In the genomic region with DNA sequence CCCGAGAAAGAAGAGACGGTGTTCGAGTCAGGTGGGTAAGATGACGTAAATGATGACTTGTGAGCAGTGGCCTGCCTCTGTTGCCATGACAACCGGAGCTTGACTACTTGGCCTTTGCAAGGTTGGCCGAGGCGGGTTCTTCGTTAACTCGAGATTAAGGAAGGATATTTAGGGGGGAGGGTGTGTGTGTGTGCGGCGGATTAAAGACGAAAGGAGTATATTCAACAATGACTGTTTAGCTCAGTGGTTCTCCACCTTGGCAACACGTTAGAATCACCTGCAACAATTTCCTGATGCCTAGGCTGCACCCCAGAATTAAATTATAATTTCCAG, we compare ENCODE assay signal across 8 cellular contexts. TPM values are rescaled to one million over a fixed set of nuclear protein-coding genes. Genes with fewer than 3 reads are reported as not detected.
DNase-seq lines count a peak whose midpoint lies in the region; ATAC-seq, FAIRE-seq and TF ChIP-seq lines count a peak whose summit lies in the region.

No MANE protein-coding gene starts in this region.

- ATAC-seq in HG03045 (IDR thresholded peaks at IDR 0.05; ENCODE audit: unreplicated experiment): peak; percentile 50

- peak; percentile 48 for DNase-seq in GM12892 (ENCODE audit: insufficient read length)
- DNase-seq in NCI-H748 (lab: John Stamatoyannopoulos, UW; ENCODE audit: unreplicated experiment): peak; percentile 94
- peak; percentile 69 for DNase-seq in activated CD8-positive, alpha-beta memory T cell treated with anti-CD3 and anti-CD28 coated beads, Interleukin-2, amount 50 U/mL, for 4 hours
- peak; percentile 30 for DNase-seq in epidermal melanocyte (ENCODE audit: insufficient read length, low spot score)
- DNase-seq in midbrain (lab: John Stamatoyannopoulos, UW): peak; percentile 80
- peak; percentile 32 to 54 for DNase-seq in stimulated activated CD8-positive, alpha-beta memory T cell treated with anti-CD3 and anti-CD28 coated beads, Interleukin-15, amount 100 ng/mL, for 4 hours (ENCODE audit: low read depth in 2 of 2)
- DNase-seq in 8988T: no peak

- no peak; the same call in 1 of the 2 replicates for TF ChIP-seq POLR2A in GM12892 (IDR thresholded peaks at IDR 0.05; ENCODE audit: low read depth, low read length)

- FAIRE-seq in GM12892 (lab: Jason Lieb, UNC): no peak

RNA-seq across cellular contexts. Expression of a gene that starts 0.4 kb away (rescaled TPM):
- polyA plus RNA-seq in GM12892 (2012; ENCODE audit: missing spikeins): 10.9 TPM

RNA-seq across cellular contexts. Expression of a gene that starts 41.4 kb away (rescaled TPM):
- 4.1 TPM for polyA plus RNA-seq in GM12892 (2012; ENCODE audit: missing spikeins)
